13 cellular contexts compared by ENCODE assay signal in the genomic region with DNA sequence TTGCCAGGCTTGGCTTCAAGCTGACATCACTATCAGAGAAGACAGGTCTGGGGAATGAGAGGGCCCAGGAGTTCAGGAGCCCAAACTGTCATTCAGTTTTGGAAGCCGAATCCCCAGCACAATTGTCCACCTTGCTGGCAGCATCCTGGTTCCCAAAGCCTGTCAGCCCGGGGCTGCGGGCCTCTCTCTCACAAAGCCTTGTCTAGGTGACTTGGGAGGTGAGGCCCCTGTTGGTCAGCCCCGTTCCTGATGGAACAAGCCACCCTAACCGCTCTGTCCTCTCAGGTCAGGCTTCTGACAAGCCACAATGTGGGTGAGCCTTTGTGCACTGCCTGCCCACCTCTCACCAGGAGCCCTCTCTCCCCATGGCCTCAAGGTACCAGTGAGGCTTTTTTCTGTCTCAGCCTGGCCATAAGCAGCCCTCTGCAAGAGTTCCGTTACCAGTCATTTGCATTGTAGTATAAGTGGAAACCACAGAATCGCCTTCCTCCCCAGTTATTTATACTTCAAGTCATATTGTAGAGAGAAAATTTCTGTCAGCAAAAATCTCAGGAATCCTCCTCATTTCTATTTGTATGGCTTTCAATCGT.
A peak's percentile ranks its signal among the peaks of the same experiment; 100 is the strongest.
DNase-seq lines count a peak whose midpoint lies in the region; ATAC-seq and TF ChIP-seq lines count a peak whose summit lies in the region.
"Had no signal": no experiment of that assay in that cellular context is flagged by ENCODE, and none has a peak within 500 bp of the region (broad histone marks: within the 10 kb centered on the region; RNA-seq: fewer than 3 reads in every experiment).

No MANE protein-coding gene starts in this region.

- DNase-seq in posterior vena cava (ENCODE audit: low spot score) (peak; percentile 48), NCI-H2081 (lab: John Stamatoyannopoulos, UW) (no peak)
- no peak for DNase-seq in activated CD8-positive, alpha-beta T cell treated with anti-CD3 and anti-CD28 coated beads for 36 hours
- DNase-seq in CD4-positive, alpha-beta T cell: no peak
- DNase-seq: NCI-H446; ovary; stimulated activated naive CD4-positive, alpha-beta T cell had no signal

- POLR2A ChIA-PET in activated CD8-positive, alpha-beta T cell treated with anti-CD3 and anti-CD28 coated beads for 36 hours (lab: Charles Lee): interaction anchor here (0.9 kb wide), 1 partner anchor 25 kb away, joined by 3 read pairs; no protein-coding TSS in a partner anchor
- POLR2A ChIA-PET in CD4-positive, alpha-beta T cell (lab: Charles Lee): no interaction called here

- no peak for TF ChIP-seq CTCF in activated CD8-positive, alpha-beta T cell treated with anti-CD3 and anti-CD28 coated beads for 36 hours (IDR thresholded peaks at IDR 0.05)
- no peak for TF ChIP-seq CTCF in CD4-positive, alpha-beta T cell (IDR thresholded peaks at IDR 0.05)

- peaks cover 12% of the 10 kb centered on the region for H3K36me3 Mint-ChIP-seq in activated CD8-positive, alpha-beta T cell treated with anti-CD3 and anti-CD28 coated beads for 36 hours (ENCODE audit: low read depth)
- H3K36me3 Mint-ChIP-seq in CD4-positive, alpha-beta T cell (ENCODE audit: low read depth): peaks cover 20% of the 10 kb centered on the region

- intact Hi-C loops in posterior vena cava (cut with DNase I): no loop called here
- intact Hi-C loops in activated CD8-positive, alpha-beta T cell treated with anti-CD3 and anti-CD28 coated beads for 36 hours (cut with micrococcal nuclease): no loop called here
- intact Hi-C loops in CD4-positive, alpha-beta T cell (cut with DNase I, micrococcal nuclease): no loop called here

- H3K4me3 Mint-ChIP-seq in activated CD8-positive, alpha-beta T cell treated with anti-CD3 and anti-CD28 coated beads for 36 hours: no peak overlapping the region
- no peak overlapping the region for H3K4me3 Mint-ChIP-seq in CD4-positive, alpha-beta T cell

- peak; percentile 79 for ATAC-seq in GM19023 (IDR thresholded peaks at IDR 0.05; ENCODE audit: unreplicated experiment)
- peak; percentile 81 for ATAC-seq in GM21723 (IDR thresholded peaks at IDR 0.05; ENCODE audit: unreplicated experiment)
- ATAC-seq in HG03280 (IDR thresholded peaks at IDR 0.05; ENCODE audit: unreplicated experiment): peak; percentile 71
- no peak for ATAC-seq in activated CD8-positive, alpha-beta T cell treated with anti-CD3 and anti-CD28 coated beads for 36 hours
- no peak for ATAC-seq in CD4-positive, alpha-beta T cell (ENCODE audit: poor library complexity)
- ATAC-seq: activated CD4-positive, CD25-positive, alpha-beta regulatory T cell treated with anti-CD3 and anti-CD28 coated beads, Interleukin-2, amount 50 U/mL, for 24 hours had no signal

- H3K27me3 Mint-ChIP-seq in activated CD8-positive, alpha-beta T cell treated with anti-CD3 and anti-CD28 coated beads for 36 hours: no peaks in the 10 kb centered on the region
- no peaks in the 10 kb centered on the region for H3K27me3 Mint-ChIP-seq in CD4-positive, alpha-beta T cell

- H3K9me3 ChIP-seq in CD4-positive, alpha-beta T cell (ENCODE audit: control insufficient read depth, low read length): peaks cover 16% of the 10 kb centered on the region
- H3K9me3 ChIP-seq: ovary had no signal

- H3K9me3 Mint-ChIP-seq in activated CD8-positive, alpha-beta T cell treated with anti-CD3 and anti-CD28 coated beads for 36 hours: peaks cover 26% of the 10 kb centered on the region
- H3K9me3 Mint-ChIP-seq in CD4-positive, alpha-beta T cell: peaks cover 11% of the 10 kb centered on the region

- CTCF ChIA-PET in activated CD8-positive, alpha-beta T cell treated with anti-CD3 and anti-CD28 coated beads for 36 hours (lab: Charles Lee): no interaction called here
- CTCF ChIA-PET in CD4-positive, alpha-beta T cell (lab: Charles Lee): no interaction called here

- H3K27ac ChIP-seq in CD4-positive, alpha-beta T cell (ENCODE audit: low read depth, low read length): no peak overlapping the region
- H3K27ac ChIP-seq: cardiac muscle cell, ovary had no signal

- peaks cover 18% of the 10 kb centered on the region for H3K4me1 Mint-ChIP-seq in activated CD8-positive, alpha-beta T cell treated with anti-CD3 and anti-CD28 coated beads for 36 hours (ENCODE audit: low read depth)
- H3K4me1 Mint-ChIP-seq in CD4-positive, alpha-beta T cell (ENCODE audit: low read depth): no peaks in the 10 kb centered on the region

- H3K27me3 ChIP-seq in CD4-positive, alpha-beta T cell (ENCODE audit: control insufficient read depth, insufficient read depth, low read length): no peaks in the 10 kb centered on the region
- H3K27me3 ChIP-seq: cardiac muscle cell, ovary had no signal

- H3K27ac Mint-ChIP-seq in activated CD8-positive, alpha-beta T cell treated with anti-CD3 and anti-CD28 coated beads for 36 hours: no peak overlapping the region
- no peak overlapping the region for H3K27ac Mint-ChIP-seq in CD4-positive, alpha-beta T cell
- H3K27ac Mint-ChIP-seq: activated T-helper 2 cell treated with anti-CD3 and anti-CD28 coated beads, Interferon-gamma antibody, Interleukin-2, Interleukin-4, amounts not matched to agents 10 μg/mL and 5 μg/mL and 100 μg/mL, durations not matched to agents 14 hours and 24 hours and 36 hours had no signal

Comparison
In these comparisons a context has a peak if more than half of its experiments do, and no peak if none do; other contexts are left out.
1. ATAC-seq: peak in GM19023 (single experiment), GM21723 (single experiment) and HG03280 (single experiment); none in activated CD8-positive, alpha-beta T cell treated with anti-CD3 and anti-CD28 coated beads for 36 hours (single experiment) and CD4-positive, alpha-beta T cell (single experiment).